10 cellular contexts compared by ENCODE assay signal in the genomic region with DNA sequence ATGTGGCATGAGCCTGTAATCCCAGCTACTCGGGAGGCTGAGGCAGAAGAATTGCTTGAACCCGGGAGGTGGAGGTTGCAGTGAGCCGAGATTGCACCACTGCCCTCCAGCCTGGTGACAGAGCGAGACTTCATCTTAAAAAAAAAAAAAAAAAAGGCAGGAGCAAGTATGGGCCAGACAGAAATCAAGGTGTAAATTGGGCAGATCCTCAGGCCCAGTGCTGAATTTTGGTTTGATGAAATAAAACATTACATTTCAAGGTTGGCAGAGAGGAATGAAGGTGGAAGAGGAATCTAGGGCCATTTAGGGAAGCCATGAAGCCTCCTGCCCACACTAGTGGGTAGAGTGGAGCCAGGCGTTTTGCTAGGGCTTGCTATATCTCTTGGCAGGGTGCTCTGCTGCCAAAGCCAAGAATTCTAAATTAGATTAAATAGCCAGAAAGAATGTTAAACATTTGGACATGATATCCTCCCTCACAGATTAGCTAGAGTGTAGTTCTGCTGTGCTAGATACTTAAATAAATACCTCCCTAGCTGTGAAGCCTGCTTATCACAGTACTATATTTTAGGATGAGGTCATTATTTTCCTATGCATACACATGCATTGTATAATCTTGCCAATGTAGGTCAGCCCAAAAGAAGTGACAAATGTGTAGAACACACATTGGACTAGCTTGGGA. TPM values are rescaled to one million over a fixed set of nuclear protein-coding genes. Genes with fewer than 3 reads are reported as not detected.
DNase-seq lines count a peak whose midpoint lies in the region; ATAC-seq and TF ChIP-seq lines count a peak whose summit lies in the region.
"Had no signal": no experiment of that assay in that cellular context is flagged by ENCODE, and none has a peak within 500 bp of the region (broad histone marks: within the 10 kb centered on the region; RNA-seq: fewer than 3 reads in every experiment).

No MANE protein-coding gene starts in this region.

- H3K4me2 ChIP-seq in skeletal muscle satellite cell (ENCODE audit: low read length): peak overlapping the region; percentile 29

- peaks cover 0 to 13% of the 10 kb centered on the region in 2 donors for H3K4me1 ChIP-seq in right atrium auricular region
- H3K4me1 ChIP-seq in skeletal muscle satellite cell (ENCODE audit: control insufficient read depth, insufficient read depth, low read length): peaks cover 12% of the 10 kb centered on the region

- H3K27ac Mint-ChIP-seq in activated T-helper 17 cell treated with anti-CD3 and anti-CD28 coated beads, Interleukin-2, amount 50 U/mL, for 72 hours: peak overlapping the region; percentile 59

- no peaks in the 10 kb centered on the region for H3K36me3 Mint-ChIP-seq in activated T-helper 17 cell treated with anti-CD3 and anti-CD28 coated beads, Interleukin-2, amount 50 U/mL, for 72 hours (ENCODE audit: low read depth)

- peaks cover 36% of the 10 kb centered on the region for H3K4me1 Mint-ChIP-seq in activated T-helper 17 cell treated with anti-CD3 and anti-CD28 coated beads, Interleukin-2, amount 50 U/mL, for 72 hours

- no peaks in the 10 kb centered on the region for H3K27me3 Mint-ChIP-seq in activated T-helper 17 cell treated with anti-CD3 and anti-CD28 coated beads, Interleukin-2, amount 50 U/mL, for 72 hours

- H3K4me3 Mint-ChIP-seq in activated T-helper 17 cell treated with anti-CD3 and anti-CD28 coated beads, Interleukin-2, amount 50 U/mL, for 72 hours: peak overlapping the region; percentile 55

- peak; percentile 55 for ATAC-seq in activated T-helper 17 cell treated with anti-CD3 and anti-CD28 coated beads, Interleukin-2, amount 50 U/mL, for 72 hours (replicated peaks)
- ATAC-seq in GM21576 (IDR thresholded peaks at IDR 0.05; ENCODE audit: unreplicated experiment): no peak

- H3K27me3 ChIP-seq in right atrium auricular region (no peaks in the 10 kb centered on the region), skeletal muscle satellite cell (ENCODE audit: control insufficient read depth, insufficient read depth, low read length) (no peaks in the 10 kb centered on the region)

- H3K4me3 ChIP-seq in right atrium auricular region: no peak overlapping the region
- H3K4me3 ChIP-seq in skeletal muscle satellite cell (ENCODE audit: low read length): no peak overlapping the region

- H3K36me3 ChIP-seq in right atrium auricular region (no peaks in the 10 kb centered on the region), skeletal muscle satellite cell (ENCODE audit: insufficient read depth, low read length) (no peaks in the 10 kb centered on the region)

- no peaks in the 10 kb centered on the region for H3K9me3 ChIP-seq in right atrium auricular region
- no peaks in the 10 kb centered on the region for H3K9me3 ChIP-seq in skeletal muscle satellite cell (replicated peaks; ENCODE audit: low read length)

- H3K9me3 Mint-ChIP-seq in activated T-helper 17 cell treated with anti-CD3 and anti-CD28 coated beads, Interleukin-2, amount 50 U/mL, for 72 hours: no peaks in the 10 kb centered on the region

- H3K27ac ChIP-seq in right atrium auricular region: peak overlapping the region; percentile 38 to 84

- DNase-seq in NCI-H1694 treated with DMSO at 0.1 percent for 48 hours (lab: John Stamatoyannopoulos, UW): peak; percentile 15
- no peak for DNase-seq in NCI-H1694 (lab: John Stamatoyannopoulos, UW)
- no peak for DNase-seq in right atrium auricular region (ENCODE audit: low spot score)
- no peak for DNase-seq in activated effector memory CD4-positive, alpha-beta T cell treated with anti-CD3 and anti-CD28 coated beads, Interleukin-2, amount 50 U/mL, for 16 hours
- DNase-seq in NCI-H146 (lab: John Stamatoyannopoulos, UW): no peak
- DNase-seq: activated T-cell treated with anti-CD3 and anti-CD28 coated beads, Interleukin-2, amount 50 U/mL, for 48 hours; T-helper 9 cell had no signal

- no peak for TF ChIP-seq CTCF in right atrium auricular region (IDR thresholded peaks at IDR 0.05)

- no peak overlapping the region for H3K9ac ChIP-seq in skeletal muscle satellite cell (ENCODE audit: low read depth, low read length)

RNA-seq across cellular contexts. Expression of a gene that starts 16.6 kb away (rescaled TPM):
- 100 to 1,000 TPM; 114 to 253 TPM for total RNA-seq in activated T-helper 17 cell treated with anti-CD3 and anti-CD28 coated beads, Interleukin-2, amount 50 U/mL, for 72 hours
- 100 to 1,000 TPM; 103 to 113 TPM for total RNA-seq in right atrium auricular region
- 74.3 and 86.5 TPM in 2 replicates for total RNA-seq in skeletal muscle satellite cell (2012; rRNA removed)
